ENCODE assay signal across 10 cellular contexts in genomic region chr6:45608252-45608911, GRCh38.
DNase-seq lines count a peak whose midpoint lies in the region; ATAC-seq, FAIRE-seq and TF ChIP-seq lines count a peak whose summit lies in the region.
"Had no signal": no experiment of that assay in that cellular context is flagged by ENCODE, and none has a peak within 500 bp of the region (broad histone marks: within the 10 kb centered on the region; RNA-seq: fewer than 3 reads in every experiment).

No MANE protein-coding gene starts in this region.

- intact Hi-C loops in gastrocnemius medialis (cut with DNase I; ENCODE audit: low total_unique reads) (no loop called here), left ventricle myocardium superior (cut with micrococcal nuclease) (no loop called here)

- ATAC-seq in gastrocnemius medialis (peak; percentile 23 to 55), GM21619 (IDR thresholded peaks at IDR 0.05; ENCODE audit: unreplicated experiment) (no peak), left ventricle myocardium superior (no peak)

- DNase-seq in H54 (ENCODE audit: insufficient read length, low spot score) (no peak), SJCRH30 (peak; percentile 66 to 71), dedifferentiated amniotic fluid mesenchymal stem cell (ENCODE audit: extremely low spot score) (peak; percentile 34), gastrocnemius medialis (no peak), anterior cingulate cortex (lab: John Stamatoyannopoulos, UW) (no peak), left ventricle myocardium superior (no peak)
- DNase-seq in activated effector memory CD4-positive, alpha-beta T cell treated with anti-CD3 and anti-CD28 coated beads, Interleukin-2, amount 50 U/mL, for 16 hours = no peak
- DNase-seq: activated CD4-positive, alpha-beta T cell treated with anti-CD3 and anti-CD28 coated beads, Interleukin-2, amount 50 U/mL, for 4 hours had no signal

- H3K9me3 ChIP-seq in SJCRH30 (replicated peaks) (no peaks in the 10 kb centered on the region; the same call in none of the 2 replicates), gastrocnemius medialis (no peaks in the 10 kb centered on the region)

- no peak for TF ChIP-seq CTCF in gastrocnemius medialis (IDR thresholded peaks at IDR 0.05 in 4 of 5, conservative IDR thresholded peaks at IDR 0.05 in 1 of 5)

- no peaks in the 10 kb centered on the region for H3K36me3 ChIP-seq in SJCRH30
- no peaks in the 10 kb centered on the region for H3K36me3 ChIP-seq in gastrocnemius medialis

- in situ Hi-C loops in gastrocnemius medialis (cut with MboI; ENCODE audit: low sequenced_read_pairs in 4 of 4) = no loop called here

- peak; percentile 93 for FAIRE-seq in H54 (lab: Jason Lieb, UNC)

- H3K4me3 ChIP-seq in SJCRH30 = no peak overlapping the region
- no peak overlapping the region for H3K4me3 ChIP-seq in gastrocnemius medialis

- no peaks in the 10 kb centered on the region for H3K27me3 ChIP-seq in SJCRH30
- no peaks in the 10 kb centered on the region for H3K27me3 ChIP-seq in gastrocnemius medialis

- H3K4me1 ChIP-seq in SJCRH30 (peaks cover 26% of the 10 kb centered on the region), gastrocnemius medialis (peaks cover 0 to 3% of the 10 kb centered on the region in 2 donors)
- H3K4me1 ChIP-seq: parathyroid adenoma had no signal

- H3K27ac ChIP-seq in SJCRH30 = peak overlapping the region; percentile 88
- no peak overlapping the region for H3K27ac ChIP-seq in gastrocnemius medialis
- H3K27ac ChIP-seq: parathyroid adenoma had no signal

- TF ChIP-seq POLR2A in H54 (IDR thresholded peaks at IDR 0.05; ENCODE audit: low read depth, low read length) (no peak), gastrocnemius medialis (IDR thresholded peaks at IDR 0.05) (no peak)

Comparison
In these comparisons a context has a peak if more than half of its experiments do, and no peak if none do; other contexts are left out.
1. DNase-seq: peak in SJCRH30 (2 of 2) and dedifferentiated amniotic fluid mesenchymal stem cell (single experiment); none in H54 (single experiment), gastrocnemius medialis (0 of 2), activated effector memory CD4-positive, alpha-beta T cell treated with anti-CD3 and anti-CD28 coated beads, Interleukin-2, amount 50 U/mL, for 16 hours (single experiment), anterior cingulate cortex (0 of 58) and left ventricle myocardium superior (single experiment).
2. ATAC-seq: peak in gastrocnemius medialis (2 of 2); none in GM21619 (single experiment) and left ventricle myocardium superior (single experiment).